In genomic region chr1:164638506-164639202, GRCh38 we compare ENCODE assay signal across 1 cellular context.
TF ChIP-seq lines count a peak whose summit lies in the region.

No MANE protein-coding gene starts in this region.

TF ChIP-seq in HCT116, 20 proteins besides CTCF, POLR2A, EP300 and RAD21:
- TF ChIP-seq, protein P1, sequence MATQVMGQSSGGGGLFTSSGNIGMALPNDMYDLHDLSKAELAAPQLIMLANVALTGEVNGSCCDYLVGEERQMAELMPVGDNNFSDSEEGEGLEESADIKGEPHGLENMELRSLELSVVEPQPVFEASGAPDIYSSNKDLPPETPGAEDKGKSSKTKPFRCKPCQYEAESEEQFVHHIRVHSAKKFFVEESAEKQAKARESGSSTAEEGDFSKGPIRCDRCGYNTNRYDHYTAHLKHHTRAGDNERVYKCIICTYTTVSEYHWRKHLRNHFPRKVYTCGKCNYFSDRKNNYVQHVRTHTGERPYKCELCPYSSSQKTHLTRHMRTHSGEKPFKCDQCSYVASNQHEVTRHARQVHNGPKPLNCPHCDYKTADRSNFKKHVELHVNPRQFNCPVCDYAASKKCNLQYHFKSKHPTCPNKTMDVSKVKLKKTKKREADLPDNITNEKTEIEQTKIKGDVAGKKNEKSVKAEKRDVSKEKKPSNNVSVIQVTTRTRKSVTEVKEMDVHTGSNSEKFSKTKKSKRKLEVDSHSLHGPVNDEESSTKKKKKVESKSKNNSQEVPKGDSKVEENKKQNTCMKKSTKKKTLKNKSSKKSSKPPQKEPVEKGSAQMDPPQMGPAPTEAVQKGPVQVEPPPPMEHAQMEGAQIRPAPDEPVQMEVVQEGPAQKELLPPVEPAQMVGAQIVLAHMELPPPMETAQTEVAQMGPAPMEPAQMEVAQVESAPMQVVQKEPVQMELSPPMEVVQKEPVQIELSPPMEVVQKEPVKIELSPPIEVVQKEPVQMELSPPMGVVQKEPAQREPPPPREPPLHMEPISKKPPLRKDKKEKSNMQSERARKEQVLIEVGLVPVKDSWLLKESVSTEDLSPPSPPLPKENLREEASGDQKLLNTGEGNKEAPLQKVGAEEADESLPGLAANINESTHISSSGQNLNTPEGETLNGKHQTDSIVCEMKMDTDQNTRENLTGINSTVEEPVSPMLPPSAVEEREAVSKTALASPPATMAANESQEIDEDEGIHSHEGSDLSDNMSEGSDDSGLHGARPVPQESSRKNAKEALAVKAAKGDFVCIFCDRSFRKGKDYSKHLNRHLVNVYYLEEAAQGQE (IDR thresholded peaks at IDR 0.05; ENCODE audit: low read depth) = no peak
- TF ChIP-seq SP1 (IDR thresholded peaks at IDR 0.05; ENCODE audit: low read depth) = no peak
- TF ChIP-seq POLR2AphosphoS5 (IDR thresholded peaks at IDR 0.05; ENCODE audit: low read depth, low read length) = no peak
- TF ChIP-seq SRF (IDR thresholded peaks at IDR 0.05; ENCODE audit: low read depth) = no peak
- TF ChIP-seq, protein P2, sequence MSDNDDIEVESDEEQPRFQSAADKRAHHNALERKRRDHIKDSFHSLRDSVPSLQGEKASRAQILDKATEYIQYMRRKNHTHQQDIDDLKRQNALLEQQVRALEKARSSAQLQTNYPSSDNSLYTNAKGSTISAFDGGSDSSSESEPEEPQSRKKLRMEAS (IDR thresholded peaks at IDR 0.05) = no peak
- TF ChIP-seq JUND (IDR thresholded peaks at IDR 0.05) = no peak
- no peak for TF ChIP-seq ATF3 (IDR thresholded peaks at IDR 0.05)
- no peak for TF ChIP-seq ELF1 (IDR thresholded peaks at IDR 0.05; ENCODE audit: borderline replicate concordance, low read depth)
- no peak for TF ChIP-seq ZNF274 (IDR thresholded peaks at IDR 0.05; ENCODE audit: low read depth, low read length)
- no peak for TF ChIP-seq ZFX (IDR thresholded peaks at IDR 0.05)
- TF ChIP-seq ZBTB33 (IDR thresholded peaks at IDR 0.05; ENCODE audit: extremely low read depth, insufficient replicate concordance, low read length) = no peak
- TF ChIP-seq EGR1 (IDR thresholded peaks at IDR 0.05; ENCODE audit: low read depth) = no peak
- TF ChIP-seq CEBPB (IDR thresholded peaks at IDR 0.05; ENCODE audit: low read depth) = no peak
- TF ChIP-seq EZH2 (IDR thresholded peaks at IDR 0.05) = no peak
- TF ChIP-seq EZH2phosphoT487 (IDR thresholded peaks at IDR 0.05; ENCODE audit: borderline replicate concordance) = no peak
- no peak for TF ChIP-seq FOSL1 (IDR thresholded peaks at IDR 0.05; ENCODE audit: low read depth)
- TF ChIP-seq SIN3A (IDR thresholded peaks at IDR 0.05; ENCODE audit: low read depth) = no peak
